26 cellular contexts compared by ENCODE assay signal in genomic region chr11:131624526-131624925, GRCh38.
DNase-seq lines count a peak whose midpoint lies in the region; ATAC-seq, FAIRE-seq and TF ChIP-seq lines count a peak whose summit lies in the region.
"Had no signal": no experiment of that assay in that cellular context is flagged by ENCODE, and none has a peak within 500 bp of the region (broad histone marks: within the 10 kb centered on the region; RNA-seq: fewer than 3 reads in every experiment).

No MANE protein-coding gene starts in this region.

- H3K4me3 ChIP-seq in Loucy (ENCODE audit: low read length, poor library complexity, severe bottlenecking): no peak overlapping the region
- no peak overlapping the region for H3K4me3 ChIP-seq in bronchial epithelial cell (ENCODE audit: low read depth, low read length)
- H3K4me3 ChIP-seq in osteoblast (ENCODE audit: insufficient read depth, low read length): no peak overlapping the region
- H3K4me3 ChIP-seq in SJCRH30: no peak overlapping the region
- H3K4me3 ChIP-seq: esophagus squamous epithelium, upper lobe of left lung had no signal

- H3K27ac ChIP-seq in osteoblast (ENCODE audit: low read depth, low read length) (no peak overlapping the region), SJCRH30 (no peak overlapping the region)
- H3K27ac ChIP-seq: esophagus squamous epithelium, KMS-11, upper lobe of left lung had no signal

- no peak overlapping the region for H2AFZ ChIP-seq in Loucy (ENCODE audit: low read length)
- no peak overlapping the region for H2AFZ ChIP-seq in osteoblast (ENCODE audit: low read length)

- FAIRE-seq in bronchial epithelial cell (lab: Jason Lieb, UNC): no peak
- FAIRE-seq: colon, GM18507, H54 had no signal

- peak; percentile 56 for DNase-seq in AG20443 (ENCODE audit: low spot score)
- peak; percentile 8 for DNase-seq in bronchial epithelial cell (ENCODE audit: low read depth)
- DNase-seq in osteoblast (ENCODE audit: insufficient read length, low spot score, missing footprints): peak; percentile 69
- no peak for DNase-seq in NCI-H2029 treated with DMSO at 0.1 percent for 48 hours (lab: John Stamatoyannopoulos, UW)
- DNase-seq in SIG-M5 (lab: John Stamatoyannopoulos, UW): no peak
- DNase-seq in SJCRH30: no peak
- DNase-seq: ACHN; activated CD4-positive, alpha-beta T cell treated with anti-CD3 and anti-CD28 coated beads, Interleukin-2, amount 50 U/mL, for 4 hours; activated CD8-positive, alpha-beta memory T cell treated with anti-CD3 and anti-CD28 coated beads, Interleukin-2, amount 50 U/mL, for 4 hours; CD4-positive, CD25-positive, alpha-beta regulatory T cell; esophagus squamous epithelium; left colon; mesendoderm; natural killer cell; NCI-H1092; NCI-H524; NK-92 treated with Interleukin-12 subunit alpha and Interleukin-12 subunit beta, amount 100 ng/mL, for 24 hours; right cardiac atrium; T-helper 2 cell; upper lobe of left lung had no signal

- H3K4me2 ChIP-seq in Loucy (ENCODE audit: low read depth, low read length, poor library complexity, severe bottlenecking): peak overlapping the region; percentile 51
- H3K4me2 ChIP-seq in osteoblast (ENCODE audit: insufficient read depth, low read length): no peak overlapping the region
- H3K4me2 ChIP-seq: KMS-11 had no signal

- H3K79me2 ChIP-seq in Loucy (ENCODE audit: insufficient read depth, low read length): no peaks in the 10 kb centered on the region
- H3K79me2 ChIP-seq in osteoblast (ENCODE audit: insufficient read depth, low read length): no peaks in the 10 kb centered on the region

- no peaks in the 10 kb centered on the region for H3K9me3 ChIP-seq in Loucy (ENCODE audit: insufficient read depth, low read depth, low read length)
- no peaks in the 10 kb centered on the region for H3K9me3 ChIP-seq in osteoblast (ENCODE audit: low read depth, low read length)
- no peaks in the 10 kb centered on the region for H3K9me3 ChIP-seq in SJCRH30 (replicated peaks)
- H3K9me3 ChIP-seq: esophagus squamous epithelium, upper lobe of left lung had no signal

- H3K36me3 ChIP-seq in Loucy (ENCODE audit: insufficient read depth, low read length) (no peaks in the 10 kb centered on the region), bronchial epithelial cell (ENCODE audit: control insufficient read depth, insufficient read depth, low read length) (no peaks in the 10 kb centered on the region), osteoblast (ENCODE audit: insufficient read depth, low read length) (no peaks in the 10 kb centered on the region), SJCRH30 (no peaks in the 10 kb centered on the region)
- H3K36me3 ChIP-seq: esophagus squamous epithelium, upper lobe of left lung had no signal

- H3K9me2 ChIP-seq in Loucy (replicated peaks; ENCODE audit: low read depth, low read length): no peaks in the 10 kb centered on the region

- H3K9ac ChIP-seq in Loucy (ENCODE audit: low read depth, low read length, poor library complexity, severe bottlenecking): peak overlapping the region; percentile 49
- H3K9ac ChIP-seq: KMS-11 had no signal

- TF ChIP-seq CTCF in Loucy (conservative IDR thresholded peaks at IDR 0.05; ENCODE audit: low read length) (no peak), bronchial epithelial cell (IDR thresholded peaks at IDR 0.05; ENCODE audit: insufficient read depth, low read length, severe bottlenecking) (no peak), osteoblast (IDR thresholded peaks at IDR 0.05; ENCODE audit: extremely low read depth, low read depth, low read length) (no peak)

- H3K27me3 ChIP-seq in Loucy (ENCODE audit: insufficient read depth, low read length, poor library complexity, severe bottlenecking): no peaks in the 10 kb centered on the region
- H3K27me3 ChIP-seq in bronchial epithelial cell (ENCODE audit: control insufficient read depth, insufficient read depth, low read length): no peaks in the 10 kb centered on the region
- H3K27me3 ChIP-seq in osteoblast (ENCODE audit: insufficient read depth, low read length): no peaks in the 10 kb centered on the region
- no peaks in the 10 kb centered on the region for H3K27me3 ChIP-seq in SJCRH30
- H3K27me3 ChIP-seq: esophagus squamous epithelium, upper lobe of left lung had no signal

- H3F3A ChIP-seq in Loucy (ENCODE audit: low read depth): no peaks in the 10 kb centered on the region

- H3K4me1 ChIP-seq in Loucy (ENCODE audit: insufficient read depth, low read length, poor library complexity, severe bottlenecking) (peaks cover 55% of the 10 kb centered on the region), osteoblast (ENCODE audit: insufficient read depth, low read length) (peaks cover 10% of the 10 kb centered on the region), SJCRH30 (no peaks in the 10 kb centered on the region)
- H3K4me1 ChIP-seq: esophagus squamous epithelium, upper lobe of left lung had no signal

- no peaks in the 10 kb centered on the region for H4K20me1 ChIP-seq in Loucy (ENCODE audit: insufficient read depth, low read length, poor library complexity, severe bottlenecking)
- H4K20me1 ChIP-seq in osteoblast (ENCODE audit: insufficient read depth, low read length): no peaks in the 10 kb centered on the region

- no peak for ATAC-seq in HG03159 (IDR thresholded peaks at IDR 0.05; ENCODE audit: unreplicated experiment)
- ATAC-seq: left colon, natural killer cell, right cardiac atrium had no signal

Comparison
In these comparisons a context has a peak if more than half of its experiments do, and no peak if none do; other contexts are left out.
1. DNase-seq: peak in AG20443 (single experiment), bronchial epithelial cell (single experiment) and osteoblast (single experiment); none in NCI-H2029 treated with DMSO at 0.1 percent for 48 hours (single experiment), SIG-M5 (single experiment) and SJCRH30 (0 of 2).